7 cellular contexts compared by ENCODE assay signal in genomic region chr11:31810779-31811647, GRCh38. TPM values are rescaled to one million over a fixed set of nuclear protein-coding genes. Genes with fewer than 3 reads are reported as not detected.
DNase-seq lines count a peak whose midpoint lies in the region; TF ChIP-seq lines count a peak whose summit lies in the region.

PAX6 (minus strand) TSS chr11:31811322; CDS start chr11:31806411, 4,911 bp downstream.

- H3K27ac ChIP-seq in GM23248: no peak within 1 kb of the TSS

- H4K20me1 ChIP-seq in GM23248 (ENCODE audit: insufficient read depth): no peaks in the 10 kb centered on the region

- no peaks in the 10 kb centered on the region for H3K9me2 ChIP-seq in GM23248 (ENCODE audit: insufficient read depth)

- H3F3A ChIP-seq in GM23248 (ENCODE audit: insufficient read depth): no peaks in the 10 kb centered on the region

- TF ChIP-seq CTCF in GM10266 (IDR thresholded peaks at IDR 0.05; ENCODE audit: control insufficient read depth, insufficient read depth, low read depth, missing control alignments): no peak

- peak within 1 kb of the TSS; percentile 60 for H3K4me3 ChIP-seq in GM23248

- H3K4me1 ChIP-seq in GM23248 (ENCODE audit: insufficient read depth): peaks cover 11% of the 10 kb centered on the region

- H3K4me2 ChIP-seq in GM23248 (ENCODE audit: unreplicated experiment): peak within 1 kb of the TSS; percentile 77

- peaks cover 89% of the 10 kb centered on the region for H3K27me3 ChIP-seq in GM23248 (replicated peaks; ENCODE audit: insufficient read depth)

- 5 to 6% methylated on average over 41 to 49 of the region's 49 CpGs for WGBS in GM23248 (ENCODE audit: low coverage in 1 of 2, low lambda C conversion rate in 2 of 2, missing lambda C conversion rate in 2 of 2), 2 experiments

- no peaks in the 10 kb centered on the region for H3K9me3 ChIP-seq in GM23248 (ENCODE audit: low read depth)

- H3K79me2 ChIP-seq in GM23248 (ENCODE audit: insufficient read depth): no peaks in the 10 kb centered on the region

- no peak within 1 kb of the TSS for H3K9ac ChIP-seq in GM23248

- H3K36me3 ChIP-seq in GM23248 (ENCODE audit: low read depth): no peaks in the 10 kb centered on the region

- peak within 1 kb of the TSS; percentile 58 for H2AFZ ChIP-seq in GM23248

- in situ Hi-C loops in GM23248 (cut with MboI) (no loop called here), KBM-7 (cut with MboI; ENCODE audit: low pct_unique_long_range_greater_than_20kb, low sequenced_read_pairs) (no loop called here)

- DNase-seq in GM10266 (ENCODE audit: extremely low spot score): peak; percentile 82
- DNase-seq in GM23248: peak; percentile 61
- DNase-seq in KBM-7: peak; percentile 100
- peak; percentile 65 for DNase-seq in SIG-M5 (lab: John Stamatoyannopoulos, UW)
- DNase-seq in central memory CD4-positive, alpha-beta T cell: peak; percentile 37
- peak; percentile 97 for DNase-seq in kidney tubule cell (ENCODE audit: low spot score)
- DNase-seq in stimulated activated CD4-positive, alpha-beta T cell treated with anti-CD3 and anti-CD28 coated beads, Interleukin-4, amount 100 ng/mL, for 1 hour: peak; percentile 36

RNA-seq across cellular contexts. Expression of gene PAX6, which starts in this region (rescaled TPM):
- not detected in 2 replicates for total RNA-seq in GM23248 (2014; rRNA removed; shearing (Covaris generic))
- polyA plus RNA-seq in GM23248 (2016; fragmentation: Nextera tagmentation; extraction: Ambion mirVana): 0.21 TPM in 1 of 2 replicates, not detected in the other

Comparison
In these comparisons a context has a peak if more than half of its experiments do, and no peak if none do; other contexts are left out.
1. Peak in DNase-seq, H3K4me3 ChIP-seq and H3K4me2 ChIP-seq in GM23248; RNA of the gene not detected or under 1 TPM.
2. DNase-seq: peak in every context shown above with its lines; median percentile 100 in KBM-7; 97 in kidney tubule cell; 82 in GM10266; 65 in SIG-M5; 61 in GM23248; 37 in central memory CD4-positive, alpha-beta T cell; 36 in stimulated activated CD4-positive, alpha-beta T cell treated with anti-CD3 and anti-CD28 coated beads, Interleukin-4, amount 100 ng/mL, for 1 hour.